17 cellular contexts compared by ENCODE assay signal in the genomic region with DNA sequence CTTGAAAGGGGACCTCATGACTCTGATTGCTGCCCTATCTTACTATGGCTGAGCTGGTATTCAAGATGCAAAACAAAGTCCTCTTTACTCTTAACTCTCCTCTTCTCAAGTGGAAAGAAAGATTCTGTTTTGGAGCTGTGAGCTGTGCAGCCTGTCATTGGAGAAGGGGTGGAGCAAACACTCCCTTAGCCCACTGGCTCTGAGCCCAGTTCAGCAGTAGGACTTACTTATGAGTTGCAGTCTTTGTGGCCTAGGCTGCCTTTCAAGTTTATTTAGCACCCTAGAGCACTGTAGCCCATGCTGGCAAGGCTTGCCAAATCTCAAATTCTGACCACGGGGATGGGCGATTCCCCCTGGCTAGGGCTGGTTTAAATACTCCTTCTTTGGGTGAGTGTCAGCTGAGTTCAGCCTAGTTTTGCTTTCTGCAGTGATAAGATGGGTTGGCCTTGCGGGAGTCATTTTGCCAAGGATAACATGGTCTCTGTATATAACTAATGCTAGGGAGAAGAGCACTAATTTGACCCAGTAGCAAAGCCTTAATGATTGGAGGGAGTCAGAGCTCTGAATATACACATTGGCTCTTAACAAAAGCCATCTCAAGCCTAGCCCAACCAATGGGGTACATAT.
DNase-seq lines count a peak whose midpoint lies in the region; ATAC-seq and TF ChIP-seq lines count a peak whose summit lies in the region.
"Had no signal": no experiment of that assay in that cellular context is flagged by ENCODE, and none has a peak within 500 bp of the region (broad histone marks: within the 10 kb centered on the region; RNA-seq: fewer than 3 reads in every experiment).

No MANE protein-coding gene starts in this region.

- H3K27me3 ChIP-seq in MG63 (no peaks in the 10 kb centered on the region; the same call in 1 of the 2 replicates), psoas muscle (ENCODE audit: insufficient read depth in 3 of 3, low read length in 2 of 3) (no peaks in the 10 kb centered on the region), esophagus muscularis mucosa (no peaks in the 10 kb centered on the region)
- H3K27me3 ChIP-seq: cardiac muscle cell had no signal

- no peak overlapping the region for H3K4me3 Mint-ChIP-seq in Calu3 (ENCODE audit: low read depth, unreplicated experiment)
- no peak overlapping the region for H3K4me3 Mint-ChIP-seq in glutamatergic neuron (ENCODE audit: unreplicated experiment)
- H3K4me3 Mint-ChIP-seq: activated CD4-positive, alpha-beta memory T cell treated with anti-CD3 and anti-CD28 coated beads for 36 hours; activated naive CD8-positive, alpha-beta T cell treated with anti-CD3 and anti-CD28 coated beads for 36 hours; activated T-cell treated with anti-CD3 and anti-CD28 coated beads, Interleukin-2, amount 50 U/mL, for 24 hours; naive B cell; stimulated activated naive CD8-positive, alpha-beta T cell treated with anti-CD3 and anti-CD28 coated beads, Interleukin-15, amount 100 ng/mL, for 72 hours had no signal

- no peaks in the 10 kb centered on the region for H3K36me3 Mint-ChIP-seq in Calu3 (ENCODE audit: insufficient read depth, unreplicated experiment)
- no peaks in the 10 kb centered on the region for H3K36me3 Mint-ChIP-seq in glutamatergic neuron (ENCODE audit: unreplicated experiment)
- H3K36me3 Mint-ChIP-seq: activated CD4-positive, alpha-beta memory T cell treated with anti-CD3 and anti-CD28 coated beads for 36 hours; activated naive CD8-positive, alpha-beta T cell treated with anti-CD3 and anti-CD28 coated beads for 36 hours had no signal

- H3K4me1 Mint-ChIP-seq in Calu3 (ENCODE audit: low read depth, unreplicated experiment) = no peaks in the 10 kb centered on the region
- H3K4me1 Mint-ChIP-seq in glutamatergic neuron (ENCODE audit: low read depth, unreplicated experiment) = no peaks in the 10 kb centered on the region
- H3K4me1 Mint-ChIP-seq: activated naive CD8-positive, alpha-beta T cell treated with anti-CD3 and anti-CD28 coated beads for 36 hours; stimulated activated naive CD8-positive, alpha-beta T cell treated with anti-CD3 and anti-CD28 coated beads, Interleukin-15, amount 100 ng/mL, for 72 hours had no signal

- intact Hi-C loops in Calu3 (cut with micrococcal nuclease; ENCODE audit: unreplicated experiment) = no loop called here
- intact Hi-C loops in psoas muscle (cut with DNase I) = no loop called here
- intact Hi-C loops in esophagus muscularis mucosa (cut with DNase I) = no loop called here

- H3K9me3 Mint-ChIP-seq in Calu3 (ENCODE audit: low read depth, unreplicated experiment) = peaks cover 7% of the 10 kb centered on the region
- peaks cover 2% of the 10 kb centered on the region for H3K9me3 Mint-ChIP-seq in glutamatergic neuron (ENCODE audit: unreplicated experiment)

- no peak for TF ChIP-seq EP300 in esophagus muscularis mucosa (IDR thresholded peaks at IDR 0.05)

- 61 to 78% (median 66%) methylated on average over 3 of the region's 3 CpGs for WGBS in psoas muscle, 3 donors
- WGBS in esophagus muscularis mucosa = 55% methylated on average over 3 of the region's 3 CpGs

- no peak overlapping the region for H3K27ac ChIP-seq in psoas muscle
- no peak overlapping the region for H3K27ac ChIP-seq in esophagus muscularis mucosa (replicated peaks in 1 of 4)
- H3K27ac ChIP-seq: cardiac muscle cell had no signal

- H3K4me3 ChIP-seq in MG63 (no peak overlapping the region), psoas muscle (no peak overlapping the region), esophagus muscularis mucosa (no peak overlapping the region)
- H3K4me3 ChIP-seq: cardiac muscle cell had no signal

- ATAC-seq in psoas muscle (no peak), HG02642 (IDR thresholded peaks at IDR 0.05; ENCODE audit: poor library complexity, unreplicated experiment) (no peak)
- ATAC-seq: stimulated activated naive CD8-positive, alpha-beta T cell treated with anti-CD3 and anti-CD28 coated beads, Interleukin-15, amount 100 ng/mL, for 72 hours had no signal

- no peaks in the 10 kb centered on the region for H3K36me3 ChIP-seq in MG63
- no peaks in the 10 kb centered on the region for H3K36me3 ChIP-seq in psoas muscle (ENCODE audit: insufficient read depth in 1 of 2, low read depth in 1 of 2)
- no peaks in the 10 kb centered on the region for H3K36me3 ChIP-seq in esophagus muscularis mucosa
- H3K36me3 ChIP-seq: cardiac muscle cell had no signal

- TF ChIP-seq CTCF in Calu3 (IDR thresholded peaks at IDR 0.05; ENCODE audit: unreplicated experiment) (no peak), glutamatergic neuron (IDR thresholded peaks at IDR 0.05; ENCODE audit: partially characterized antibody, unreplicated experiment) (no peak), psoas muscle (IDR thresholded peaks at IDR 0.05) (no peak), esophagus muscularis mucosa (IDR thresholded peaks at IDR 0.05) (no peak)

- H3K4me1 ChIP-seq in psoas muscle = no peaks in the 10 kb centered on the region
- peaks cover 0 to 3% (median 0%) of the 10 kb centered on the region in 4 donors for H3K4me1 ChIP-seq in esophagus muscularis mucosa

- H3K9me3 ChIP-seq in MG63 (no peaks in the 10 kb centered on the region), psoas muscle (no peaks in the 10 kb centered on the region), esophagus muscularis mucosa (no peaks in the 10 kb centered on the region)

- no peak for TF ChIP-seq POLR2A in esophagus muscularis mucosa (IDR thresholded peaks at IDR 0.05; ENCODE audit: low read depth)

- CTCF ChIA-PET in Calu3 (lab: Charles Lee) = interaction anchor here (1.2 to 1.4 kb wide), 2 partner anchors 13 to 20 kb away, joined by 3 read pairs; no protein-coding TSS in a partner anchor

- no peak overlapping the region for H3K27ac Mint-ChIP-seq in Calu3 (ENCODE audit: unreplicated experiment)
- no peak overlapping the region for H3K27ac Mint-ChIP-seq in glutamatergic neuron (ENCODE audit: unreplicated experiment)
- H3K27ac Mint-ChIP-seq: activated CD4-positive, alpha-beta memory T cell treated with anti-CD3 and anti-CD28 coated beads for 36 hours; activated naive CD8-positive, alpha-beta T cell treated with anti-CD3 and anti-CD28 coated beads for 36 hours; activated T-cell treated with anti-CD3 and anti-CD28 coated beads, Interleukin-2, amount 50 U/mL, for 24 hours; naive B cell; stimulated activated naive CD8-positive, alpha-beta T cell treated with anti-CD3 and anti-CD28 coated beads, Interleukin-15, amount 100 ng/mL, for 72 hours had no signal

- BruUV-seq in Calu3 (replicated peaks; lab: Mats Ljungman, UMichigan) = no TSS peak

- peak; percentile 9 for DNase-seq in Calu3
- DNase-seq in MG63 = peak; percentile 9
- peak; percentile 2 for DNase-seq in fibroblast of peridontal ligament (ENCODE audit: extremely low read depth)
- peak; percentile 63 for DNase-seq in renal cortical epithelial cell (ENCODE audit: low read depth)
- DNase-seq in glutamatergic neuron = no peak
- no peak for DNase-seq in psoas muscle
- no peak for DNase-seq in esophagus muscularis mucosa (ENCODE audit: extremely low spot score)
- DNase-seq: activated CD4-positive, alpha-beta memory T cell treated with anti-CD3 and anti-CD28 coated beads for 36 hours; activated naive CD8-positive, alpha-beta T cell treated with anti-CD3 and anti-CD28 coated beads for 36 hours; activated T-cell treated with anti-CD3 and anti-CD28 coated beads, Interleukin-2, amount 50 U/mL, for 24 hours; GF-D8; naive B cell; NCI-H187 treated with DMSO at 0.1 percent for 48 hours; stimulated activated naive CD8-positive, alpha-beta T cell treated with anti-CD3 and anti-CD28 coated beads, Interleukin-15, amount 100 ng/mL, for 72 hours had no signal

- H3K27me3 Mint-ChIP-seq in Calu3 (ENCODE audit: unreplicated experiment) (no peaks in the 10 kb centered on the region), glutamatergic neuron (ENCODE audit: unreplicated experiment) (no peaks in the 10 kb centered on the region)
- H3K27me3 Mint-ChIP-seq: activated naive CD8-positive, alpha-beta T cell treated with anti-CD3 and anti-CD28 coated beads for 36 hours; activated T-cell treated with anti-CD3 and anti-CD28 coated beads, Interleukin-2, amount 50 U/mL, for 24 hours; progenitor cell of endocrine pancreas; stimulated activated naive CD8-positive, alpha-beta T cell treated with anti-CD3 and anti-CD28 coated beads, Interleukin-15, amount 100 ng/mL, for 72 hours had no signal

Comparison
In these comparisons a context has a peak if more than half of its experiments do, and no peak if none do; other contexts are left out.
1. DNase-seq: peak in Calu3 (single experiment), MG63 (single experiment), fibroblast of peridontal ligament (single experiment) and renal cortical epithelial cell (single experiment); none in glutamatergic neuron (single experiment), psoas muscle (0 of 2) and esophagus muscularis mucosa (single experiment).